Comparison of ENCODE assay signal across 19 cellular contexts in the genomic region with DNA sequence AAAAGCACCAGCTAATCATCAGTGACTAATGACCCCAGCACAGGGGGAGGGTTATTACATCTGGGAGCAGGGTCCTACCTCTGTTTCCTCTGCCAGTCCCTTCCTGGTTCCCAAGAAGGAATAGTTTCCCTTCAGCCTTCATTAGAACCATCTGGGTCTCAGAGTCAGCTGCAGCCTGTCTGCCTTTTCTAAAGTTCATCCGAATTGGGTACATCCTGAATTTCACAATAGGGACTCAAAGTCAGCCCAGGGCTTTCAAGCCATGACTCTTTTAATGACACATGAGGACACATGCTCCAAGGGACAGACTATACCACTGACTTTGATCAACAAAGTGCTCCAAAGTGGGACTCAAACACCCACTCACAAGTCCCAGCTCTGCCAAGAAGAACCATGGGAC. TPM values are rescaled to one million over a fixed set of nuclear protein-coding genes. Genes with fewer than 3 reads are reported as not detected.
"Had no signal": no experiment of that assay in that cellular context is flagged by ENCODE, and none has a peak within 500 bp of the region (broad histone marks: within the 10 kb centered on the region; RNA-seq: fewer than 3 reads in every experiment).

No MANE protein-coding gene starts in this region.

- DNase-seq: activated effector memory CD4-positive, alpha-beta T cell treated with Interleukin-2 at 50 U/mL for 16 hours; activated naive CD8-positive, alpha-beta T cell treated with anti-CD3 and anti-CD28 coated beads for 36 hours; activated T-cell treated with anti-CD3 and anti-CD28 coated beads, Interleukin-2, amount 50 U/mL, for 24 hours; aorta; dermis blood vessel endothelial cell; erythroblast; foreskin keratinocyte; head of caudate nucleus; mammary epithelial cell; naive thymus-derived CD4-positive, alpha-beta T cell; right cardiac atrium; stimulated activated CD4-positive, alpha-beta T cell treated with anti-CD3 and anti-CD28 coated beads, Interleukin-1b, Interleukin-23, amount 100 ng/mL, for 48 hours; stimulated activated naive B cell treated with anti-CD40 and anti-IgM and Interleukin-4, amounts not matched to agents 10 μg/mL and 1 μg/mL and 100 μg/mL, for 72 hours; T-helper 2 cell; trophoblast cell had no signal

- ATAC-seq: activated CD4-positive, CD25-positive, alpha-beta regulatory T cell treated with anti-CD3 and anti-CD28 coated beads, Interleukin-2, amount 50 U/mL, for 24 hours; foreskin keratinocyte; naive thymus-derived CD4-positive, alpha-beta T cell; right cardiac atrium; stimulated activated naive B cell treated with anti-CD40 and anti-IgM and Interleukin-4, amounts not matched to agents 10 μg/mL and 1 μg/mL and 100 μg/mL, for 72 hours had no signal

RNA-seq across cellular contexts. Expression of gene CRABP1, which starts 12.7 kb away (rescaled TPM):
- total RNA-seq: activated naive CD8-positive, alpha-beta T cell treated with anti-CD3 and anti-CD28 coated beads for 36 hours; dermis blood vessel endothelial cell; foreskin keratinocyte; mammary epithelial cell; mononuclear cell; naive thymus-derived CD4-positive, alpha-beta T cell; posterior vena cava; subcutaneous adipose tissue had no signal
- polyA plus RNA-seq: aorta; foreskin keratinocyte; mammary epithelial cell; naive thymus-derived CD4-positive, alpha-beta T cell had no signal
